ENCODE assay signal across 19 cellular contexts in genomic region chr18:49892148-49892924, GRCh38.
DNase-seq lines count a peak whose midpoint lies in the region; ATAC-seq and TF ChIP-seq lines count a peak whose summit lies in the region.
"Had no signal": no experiment of that assay in that cellular context is flagged by ENCODE, and none has a peak within 500 bp of the region (broad histone marks: within the 10 kb centered on the region; RNA-seq: fewer than 3 reads in every experiment).

No MANE protein-coding gene starts in this region.

- peak overlapping the region; percentile 48 for H3K27ac ChIP-seq in PC-9
- peak overlapping the region; percentile 58 for H3K27ac ChIP-seq in mesenchymal stem cell (ENCODE audit: low read length, poor library complexity, severe bottlenecking)
- H3K27ac ChIP-seq: ovary had no signal

- ATAC-seq in HG03460 (IDR thresholded peaks at IDR 0.05; ENCODE audit: unreplicated experiment) (no peak), HG03521 (IDR thresholded peaks at IDR 0.05; ENCODE audit: unreplicated experiment) (no peak)
- ATAC-seq: Panc1 had no signal

- no peak overlapping the region for H2AFZ ChIP-seq in PC-9
- no peak overlapping the region for H2AFZ ChIP-seq in mesenchymal stem cell (ENCODE audit: low read depth, low read length)

- peaks cover 14% of the 10 kb centered on the region for H3F3A ChIP-seq in PC-9 (ENCODE audit: insufficient read depth, low read depth)

- no peak overlapping the region for H3K14ac ChIP-seq in mesenchymal stem cell (ENCODE audit: low read length in 2 of 2)

- POLR2A ChIA-PET in PC-9 (lab: Charles Lee; ENCODE audit: unreplicated experiment): no interaction called here

- no peak overlapping the region for H4K91ac ChIP-seq in mesenchymal stem cell (ENCODE audit: low read length)

- H3K4me1 ChIP-seq in PC-9 (replicated peaks; ENCODE audit: insufficient read depth) (peaks cover 22% of the 10 kb centered on the region), mesenchymal stem cell (ENCODE audit: control insufficient read depth, insufficient read depth, low read depth, low read length) (peaks cover 23% of the 10 kb centered on the region)

- H3K27me3 ChIP-seq in PC-9 (ENCODE audit: insufficient read depth, low read depth): no peaks in the 10 kb centered on the region
- H3K27me3 ChIP-seq in mesenchymal stem cell (ENCODE audit: control insufficient read depth in 1 of 2, insufficient read depth in 1 of 2, low read length in 2 of 2): peaks cover 10 to 18% of the 10 kb centered on the region in 2 experiments
- H3K27me3 ChIP-seq: ovary had no signal

- no peak overlapping the region for H2BK15ac ChIP-seq in mesenchymal stem cell (ENCODE audit: low read depth, poor library complexity, severe bottlenecking)

- no peaks in the 10 kb centered on the region for H4K20me1 ChIP-seq in PC-9 (ENCODE audit: insufficient read depth)

- no peak for TF ChIP-seq CTCF in PC-9 (conservative IDR thresholded peaks at IDR 0.05)
- TF ChIP-seq CTCF in choroid plexus epithelial cell (conservative IDR thresholded peaks at IDR 0.05; ENCODE audit: low read depth, low read length): no peak

- no peak overlapping the region for H3K9ac ChIP-seq in mesenchymal stem cell (ENCODE audit: low read length)

- no peak overlapping the region for H2BK5ac ChIP-seq in mesenchymal stem cell (ENCODE audit: low read depth, low read length, poor library complexity, severe bottlenecking)

- CTCF ChIA-PET in PC-9 (lab: Charles Lee): no interaction called here

- H3K36me3 ChIP-seq in PC-9 (ENCODE audit: low read depth) (no peaks in the 10 kb centered on the region), mesenchymal stem cell (ENCODE audit: control insufficient read depth in 1 of 2, insufficient read depth in 2 of 2, low read depth in 1 of 2, low read length in 2 of 2) (no peaks in the 10 kb centered on the region)
- H3K36me3 ChIP-seq: ovary had no signal

- no peak overlapping the region for H3K4me3 ChIP-seq in PC-9
- H3K4me3 ChIP-seq in choroid plexus epithelial cell (ENCODE audit: low read depth, low read length): no peak overlapping the region
- H3K4me3 ChIP-seq in mesenchymal stem cell (ENCODE audit: insufficient read depth in 1 of 2, low read depth in 1 of 2, low read length in 2 of 2): no peak overlapping the region
- H3K4me3 ChIP-seq: ovary had no signal

- 59% methylated on average over 13 of the region's 15 CpGs for WGBS in mesenchymal stem cell

- no peak overlapping the region for H2BK120ac ChIP-seq in mesenchymal stem cell (ENCODE audit: low read depth, low read length)

- intact Hi-C loops in PC-9 (cut with micrococcal nuclease; ENCODE audit: unreplicated experiment): loop anchor here (2.0 kb wide), 1 partner anchor 26 kb away; no protein-coding TSS in a partner anchor

- H3K79me2 ChIP-seq in PC-9 (ENCODE audit: low read depth): no peaks in the 10 kb centered on the region

- no peak overlapping the region for H2AK5ac ChIP-seq in mesenchymal stem cell (ENCODE audit: low read length, severe bottlenecking)

- no peaks in the 10 kb centered on the region for H3K79me1 ChIP-seq in mesenchymal stem cell (replicated peaks; ENCODE audit: low read length, poor library complexity, severe bottlenecking)

- peak overlapping the region; percentile 8 for H4K8ac ChIP-seq in mesenchymal stem cell (ENCODE audit: low read length)

- peak overlapping the region in 1 of 2 experiments; percentile 24 for H3K4ac ChIP-seq in mesenchymal stem cell (ENCODE audit: low read depth in 1 of 2, low read length in 2 of 2)

- H3K4me2 ChIP-seq in PC-9 (0 out of 2 replicates have a peak overlapping the region, but pooled peaks have one; percentile 12), mesenchymal stem cell (ENCODE audit: low read length, poor library complexity, severe bottlenecking) (no peak overlapping the region)

- H3K23ac ChIP-seq in mesenchymal stem cell (ENCODE audit: low read length in 2 of 2): no peak overlapping the region

- DNase-seq in ELR (ENCODE audit: low read depth) (peak; percentile 50), PC-9 (peak; percentile 5 to 71), choroid plexus epithelial cell (ENCODE audit: low read depth) (peak; percentile 41), mesenchymal stem cell (peak; percentile 55), NCI-H1092 treated with DMSO at 0.1 percent for 48 hours (lab: John Stamatoyannopoulos, UW) (no peak)
- DNase-seq in stimulated activated CD4-positive, alpha-beta T cell treated with anti-CD3 and anti-CD28 coated beads, Interleukin-4, amount 100 ng/mL, for 1 hour: no peak
- DNase-seq: activated CD4-positive, alpha-beta T cell treated with anti-CD3 and anti-CD28 coated beads, Interleukin-2, amount 10 ng/mL, durations not matched to agents 24 days and 14 days; activated CD8-positive, alpha-beta memory T cell treated with anti-CD3 and anti-CD28 coated beads, Interleukin-2, amount 50 U/mL, for 48 hours; activated gamma-delta T cell; anterior cingulate cortex; cortex of kidney; erythroblast; Kasumi-1; NCI-H1105 treated with DMSO at 0.1 percent for 48 hours; NCI-H82; ovary had no signal

- H3K9me3 ChIP-seq in PC-9 (ENCODE audit: insufficient read depth, low read depth): no peaks in the 10 kb centered on the region
- H3K9me3 ChIP-seq in mesenchymal stem cell (ENCODE audit: control insufficient read depth, low read length): no peaks in the 10 kb centered on the region
- H3K9me3 ChIP-seq: ovary had no signal

- no TSS peak for BruUV-seq in PC-9 (replicated peaks; lab: Mats Ljungman, UMichigan)

- H3K9me2 ChIP-seq in PC-9 (ENCODE audit: insufficient read depth): no peaks in the 10 kb centered on the region

- peak overlapping the region in 1 of 2 experiments; percentile 15 for H2BK12ac ChIP-seq in mesenchymal stem cell (ENCODE audit: low read length in 2 of 2)

- no peak overlapping the region for H3K18ac ChIP-seq in mesenchymal stem cell (ENCODE audit: low read depth in 1 of 2, low read length in 2 of 2)

Comparison
In these comparisons a context has a peak if more than half of its experiments do, and no peak if none do; other contexts are left out.
1. DNase-seq: peak in ELR (single experiment), PC-9 (2 of 2), choroid plexus epithelial cell (single experiment) and mesenchymal stem cell (single experiment); none in NCI-H1092 treated with DMSO at 0.1 percent for 48 hours (single experiment) and stimulated activated CD4-positive, alpha-beta T cell treated with anti-CD3 and anti-CD28 coated beads, Interleukin-4, amount 100 ng/mL, for 1 hour (single experiment).